17 cellular contexts compared by ENCODE assay signal in genomic region chr2:186399082-186399644, GRCh38.
DNase-seq lines count a peak whose midpoint lies in the region; ATAC-seq and TF ChIP-seq lines count a peak whose summit lies in the region.
"Had no signal": no experiment of that assay in that cellular context is flagged by ENCODE, and none has a peak within 500 bp of the region (broad histone marks: within the 10 kb centered on the region; RNA-seq: fewer than 3 reads in every experiment).

No MANE protein-coding gene starts in this region.

- H3K4me3 ChIP-seq in GM12865 (ENCODE audit: low read depth, low read length), result no peak overlapping the region
- H3K4me3 ChIP-seq in coronary artery, result no peak overlapping the region
- H3K4me3 ChIP-seq: A549, K562, pancreas, upper lobe of left lung had no signal

- peak; percentile 61 for ATAC-seq in GM19452 (IDR thresholded peaks at IDR 0.05; ENCODE audit: unreplicated experiment)
- peak; percentile 89 for ATAC-seq in HG02759 (IDR thresholded peaks at IDR 0.05; ENCODE audit: unreplicated experiment)
- peak; percentile 77 for ATAC-seq in HG03442 (IDR thresholded peaks at IDR 0.05; ENCODE audit: unreplicated experiment)
- ATAC-seq: A549; K562; pancreas; stimulated activated memory B cell treated with anti-CD40 and anti-IgM and Interleukin-4, amounts not matched to agents 10 μg/mL and 1 μg/mL and 100 μg/mL, for 72 hours had no signal

- no peak overlapping the region for H3K27ac ChIP-seq in coronary artery
- H3K27ac ChIP-seq: A549, pancreas, upper lobe of left lung had no signal

- TF ChIP-seq CTCF in GM12865 (IDR thresholded peaks at IDR 0.05; ENCODE audit: insufficient read depth, low read depth, low read length, missing control alignments) (no peak), coronary artery (IDR thresholded peaks at IDR 0.05) (no peak)

- DNase-seq in GM12865 (ENCODE audit: low read depth) (peak; percentile 15), coronary artery (ENCODE audit: low spot score) (no peak), hepatic stellate cell (ENCODE audit: low spot score) (no peak), GF-D8 (lab: John Stamatoyannopoulos, UW) (no peak)
- no peak for DNase-seq in stimulated activated CD4-positive, alpha-beta T cell treated with anti-CD3 and anti-CD28 coated beads, Interleukin-12 subunit alpha, Interleukin-12 subunit beta, amount 100 ng/mL, for 4 hours
- DNase-seq: activated CD4-positive, alpha-beta T cell treated with anti-CD3 and anti-CD28 coated beads for 1 hour; foreskin melanocyte; NCI-H1048; pancreas; Right ventricle myocardium superior; upper lobe of left lung had no signal
